Comparison of ENCODE assay signal across 12 cellular contexts in genomic region chr6:134510121-134510520, GRCh38.
"Had no signal": no experiment of that assay in that cellular context is flagged by ENCODE, and none has a peak within 500 bp of the region (broad histone marks: within the 10 kb centered on the region; RNA-seq: fewer than 3 reads in every experiment).

No MANE protein-coding gene starts in this region.

- H3K4me1 Mint-ChIP-seq: brain had no signal

- H3K27ac ChIP-seq: gastrocnemius medialis, testis had no signal

- FAIRE-seq: TTC549 had no signal

- H3K4me3 ChIP-seq: gastrocnemius medialis, testis had no signal

- H3K4me1 ChIP-seq: gastrocnemius medialis, testis had no signal

- H3K4me3 Mint-ChIP-seq: brain; endodermal cell; stimulated activated naive CD8-positive, alpha-beta T cell treated with anti-CD3 and anti-CD28 coated beads, Interleukin-15, Interleukin-2, amounts not matched to agents 100 ng/mL and 50 ng/mL, for 24 hours; T-helper 17 cell had no signal

- H3K9me3 Mint-ChIP-seq: activated T-helper 2 cell treated with anti-CD3 and anti-CD28 coated beads, Interferon-gamma antibody, Interleukin-2, Interleukin-4, amounts not matched to agents 10 μg/mL and 5 μg/mL and 100 μg/mL, durations not matched to agents 14 hours and 24 hours and 36 hours; endodermal cell; stimulated activated naive CD8-positive, alpha-beta T cell treated with anti-CD3 and anti-CD28 coated beads, Interleukin-15, Interleukin-2, amounts not matched to agents 100 ng/mL and 50 ng/mL, for 24 hours had no signal

- H3K27me3 Mint-ChIP-seq: stimulated activated naive CD8-positive, alpha-beta T cell treated with anti-CD3 and anti-CD28 coated beads, Interleukin-15, Interleukin-2, amounts not matched to agents 100 ng/mL and 50 ng/mL, for 24 hours; T-helper 17 cell had no signal

- H3K36me3 Mint-ChIP-seq: activated naive CD4-positive, alpha-beta T cell treated with anti-CD3 and anti-CD28 coated beads, Interleukin-2, amount 50 U/mL, for 72 hours; brain had no signal

- H3K36me3 ChIP-seq: gastrocnemius medialis had no signal

- DNase-seq: amniotic stem cell; cerebellar nuclear complex; endodermal cell; gastrocnemius medialis; stimulated activated CD4-positive, alpha-beta T cell treated with anti-CD3 and anti-CD28 coated beads, Interleukin-4, amount 100 ng/mL, for 1 hour; T-helper 17 cell; testis had no signal

- H3K9me3 ChIP-seq: gastrocnemius medialis, testis had no signal

- H3K27me3 ChIP-seq: gastrocnemius medialis, testis had no signal

- ATAC-seq: activated naive CD4-positive, alpha-beta T cell treated with anti-CD3 and anti-CD28 coated beads, Interleukin-2, amount 50 U/mL, for 72 hours; gastrocnemius medialis; T-helper 17 cell had no signal

- H3K27ac Mint-ChIP-seq: activated naive CD4-positive, alpha-beta T cell treated with anti-CD3 and anti-CD28 coated beads, Interleukin-2, amount 50 U/mL, for 72 hours; activated T-helper 2 cell treated with anti-CD3 and anti-CD28 coated beads, Interferon-gamma antibody, Interleukin-2, Interleukin-4, amounts not matched to agents 10 μg/mL and 5 μg/mL and 100 μg/mL, durations not matched to agents 14 hours and 24 hours and 36 hours; brain; endodermal cell; stimulated activated naive CD8-positive, alpha-beta T cell treated with anti-CD3 and anti-CD28 coated beads, Interleukin-15, Interleukin-2, amounts not matched to agents 100 ng/mL and 50 ng/mL, for 24 hours; T-helper 17 cell had no signal
